ENCODE assay signal across 8 cellular contexts in the genomic region with DNA sequence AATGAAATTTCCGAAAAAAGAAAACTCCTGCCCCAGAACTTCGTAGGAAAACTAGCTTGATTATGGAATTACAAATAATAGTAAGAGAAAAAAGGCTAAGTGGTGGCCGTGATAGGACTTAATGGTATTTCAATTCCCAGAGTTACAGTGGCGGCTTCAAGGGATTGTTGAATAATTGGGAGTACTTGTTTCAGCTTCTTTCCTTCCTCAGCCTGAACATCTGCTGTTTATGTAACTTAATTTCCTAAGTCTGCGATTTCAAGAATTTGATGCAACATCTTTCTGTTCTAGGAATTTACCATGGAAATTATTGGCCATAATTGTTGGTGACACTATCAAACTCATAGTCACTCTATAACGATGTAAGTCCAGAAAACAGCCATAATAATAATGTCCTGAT. TPM values are rescaled to one million over a fixed set of nuclear protein-coding genes. Genes with fewer than 3 reads are reported as not detected.
DNase-seq lines count a peak whose midpoint lies in the region; ATAC-seq lines count a peak whose summit lies in the region.

No MANE protein-coding gene starts in this region.

- H3K27me3 Mint-ChIP-seq in activated T-cell treated with anti-CD3 and anti-CD28 coated beads, Interleukin-2, amount 50 U/mL, for 24 hours = no peaks in the 10 kb centered on the region
- no peaks in the 10 kb centered on the region for H3K27me3 Mint-ChIP-seq in activated naive CD8-positive, alpha-beta T cell treated with anti-CD3 and anti-CD28 coated beads, Interleukin-2, amount 50 U/mL, for 24 hours

- H3K27me3 ChIP-seq in layer of hippocampus (ENCODE audit: control insufficient read depth, insufficient read depth, low read length) = no peaks in the 10 kb centered on the region
- no peaks in the 10 kb centered on the region for H3K27me3 ChIP-seq in thymus (ENCODE audit: control insufficient read depth, insufficient read depth)

- 25% methylated on average over 6 of the region's 6 CpGs for WGBS in thymus

- no peaks in the 10 kb centered on the region for H3K9me3 Mint-ChIP-seq in activated T-cell treated with anti-CD3 and anti-CD28 coated beads, Interleukin-2, amount 50 U/mL, for 24 hours
- H3K9me3 Mint-ChIP-seq in activated naive CD8-positive, alpha-beta T cell treated with anti-CD3 and anti-CD28 coated beads, Interleukin-2, amount 50 U/mL, for 24 hours = no peaks in the 10 kb centered on the region

- H3K27ac ChIP-seq in layer of hippocampus (ENCODE audit: low read depth, low read length) = peak overlapping the region; percentile 98
- H3K27ac ChIP-seq in thymus (ENCODE audit: low read depth) = no peak overlapping the region

- H3K4me3 Mint-ChIP-seq in activated T-cell treated with anti-CD3 and anti-CD28 coated beads, Interleukin-2, amount 50 U/mL, for 24 hours = peak overlapping the region; percentile 99
- H3K4me3 Mint-ChIP-seq in activated naive CD8-positive, alpha-beta T cell treated with anti-CD3 and anti-CD28 coated beads, Interleukin-2, amount 50 U/mL, for 24 hours = peak overlapping the region; percentile 97

- peaks cover 42% of the 10 kb centered on the region for H3K4me1 Mint-ChIP-seq in activated T-cell treated with anti-CD3 and anti-CD28 coated beads, Interleukin-2, amount 50 U/mL, for 24 hours (ENCODE audit: low read depth)
- peaks cover 35% of the 10 kb centered on the region for H3K4me1 Mint-ChIP-seq in activated naive CD8-positive, alpha-beta T cell treated with anti-CD3 and anti-CD28 coated beads, Interleukin-2, amount 50 U/mL, for 24 hours

- H3K4me3 ChIP-seq in thymus (ENCODE audit: low read length) = peak overlapping the region; percentile 69

- no peaks in the 10 kb centered on the region for H3K9me3 ChIP-seq in thymus (ENCODE audit: control insufficient read depth)

- H3K36me3 Mint-ChIP-seq in activated T-cell treated with anti-CD3 and anti-CD28 coated beads, Interleukin-2, amount 50 U/mL, for 24 hours (ENCODE audit: low read depth) = peaks cover 27% of the 10 kb centered on the region
- H3K36me3 Mint-ChIP-seq in activated naive CD8-positive, alpha-beta T cell treated with anti-CD3 and anti-CD28 coated beads, Interleukin-2, amount 50 U/mL, for 24 hours (ENCODE audit: low read depth) = peaks cover 8% of the 10 kb centered on the region

- DNase-seq in activated T-cell treated with anti-CD3 and anti-CD28 coated beads, Interleukin-2, amount 50 U/mL, for 24 hours = no peak
- DNase-seq in activated T-cell treated with anti-CD3 and anti-CD28 coated beads, Interleukin-2, amount 50 U/mL, for 1 hour = no peak
- no peak for DNase-seq in activated naive CD8-positive, alpha-beta T cell treated with anti-CD3 and anti-CD28 coated beads, Interleukin-2, amount 50 U/mL, for 24 hours
- DNase-seq in hepatic stellate cell (ENCODE audit: low spot score) = no peak
- no peak for DNase-seq in islet precursor cell

- H3K27ac Mint-ChIP-seq in activated T-cell treated with anti-CD3 and anti-CD28 coated beads, Interleukin-2, amount 50 U/mL, for 24 hours = peak overlapping the region; percentile 99
- H3K27ac Mint-ChIP-seq in activated naive CD8-positive, alpha-beta T cell treated with anti-CD3 and anti-CD28 coated beads, Interleukin-2, amount 50 U/mL, for 24 hours = peak overlapping the region; percentile 95

- H3K4me1 ChIP-seq in thymus (ENCODE audit: control insufficient read depth, insufficient read depth, low read length) = peaks cover 12% of the 10 kb centered on the region

- ATAC-seq in activated naive CD8-positive, alpha-beta T cell treated with anti-CD3 and anti-CD28 coated beads, Interleukin-2, amount 50 U/mL, for 24 hours = no peak
- no peak for ATAC-seq in HG02623 (IDR thresholded peaks at IDR 0.05; ENCODE audit: unreplicated experiment)

- no peaks in the 10 kb centered on the region for H3K36me3 ChIP-seq in thymus (ENCODE audit: control insufficient read depth, insufficient read depth)

RNA-seq across cellular contexts. Expression of gene APPBP2, which starts 0.7 kb away (rescaled TPM):
- 11.4 TPM for polyA plus RNA-seq in thymus
